Comparison of ENCODE assay signal across 1 cellular context in genomic region chr15:50685976-50686467, GRCh38.
A peak's percentile ranks its signal among the peaks of the same experiment; 100 is the strongest.
TF ChIP-seq lines count a peak whose summit lies in the region.

No MANE protein-coding gene starts in this region.

TF ChIP-seq in K562, 482 proteins besides CTCF, POLR2A, EP300 and RAD21 (continued from another document):
- TF ChIP-seq CEBPB (tag; IDR thresholded peaks at IDR 0.05): no peak
- peak; percentile 56; the same call in 1 of the 2 replicates for TF ChIP-seq ETV5 (CRISPR knock-in tag; IDR thresholded peaks at IDR 0.05; ENCODE audit: low read depth)
- TF ChIP-seq ZBTB43 (CRISPR knock-in tag; IDR thresholded peaks at IDR 0.05): no peak
- no peak for TF ChIP-seq JUN (IDR thresholded peaks at IDR 0.05; ENCODE audit: borderline replicate concordance, low read depth, low read length)
- TF ChIP-seq JUN (CRISPR knock-in tag; IDR thresholded peaks at IDR 0.05; ENCODE audit: borderline replicate concordance): no peak
- TF ChIP-seq KDM5B (IDR thresholded peaks at IDR 0.05; ENCODE audit: insufficient replicate concordance, low read depth, low read length): peak; percentile 10
- no peak for TF ChIP-seq NCOA6 (IDR thresholded peaks at IDR 0.05)
- 0 out of 4 replicates have a peak, but pooled peaks of 1 of the 2 experiments have one; percentile 42 for TF ChIP-seq HDAC1 (IDR thresholded peaks at IDR 0.05)
- no peak for TF ChIP-seq XRCC5 (IDR thresholded peaks at IDR 0.05; ENCODE audit: low read depth, low read length)
- TF ChIP-seq DACH1 (IDR thresholded peaks at IDR 0.05; ENCODE audit: partially characterized antibody): peak; percentile 33
- no peak for TF ChIP-seq ZNF764 (CRISPR knock-in tag; IDR thresholded peaks at IDR 0.05; ENCODE audit: low read depth)
- TF ChIP-seq GATA2 (CRISPR knock-in tag; IDR thresholded peaks at IDR 0.05): peak; percentile 50; the same call in 1 of the 2 replicates
- no peak for TF ChIP-seq IRF2 (CRISPR knock-in tag; IDR thresholded peaks at IDR 0.05)
- peak in 1 of 2 experiments; percentile 25; a peak in 2 of 4 replicates for TF ChIP-seq MNT (conservative IDR thresholded peaks at IDR 0.05)
